8 cellular contexts compared by ENCODE assay signal in the genomic region with DNA sequence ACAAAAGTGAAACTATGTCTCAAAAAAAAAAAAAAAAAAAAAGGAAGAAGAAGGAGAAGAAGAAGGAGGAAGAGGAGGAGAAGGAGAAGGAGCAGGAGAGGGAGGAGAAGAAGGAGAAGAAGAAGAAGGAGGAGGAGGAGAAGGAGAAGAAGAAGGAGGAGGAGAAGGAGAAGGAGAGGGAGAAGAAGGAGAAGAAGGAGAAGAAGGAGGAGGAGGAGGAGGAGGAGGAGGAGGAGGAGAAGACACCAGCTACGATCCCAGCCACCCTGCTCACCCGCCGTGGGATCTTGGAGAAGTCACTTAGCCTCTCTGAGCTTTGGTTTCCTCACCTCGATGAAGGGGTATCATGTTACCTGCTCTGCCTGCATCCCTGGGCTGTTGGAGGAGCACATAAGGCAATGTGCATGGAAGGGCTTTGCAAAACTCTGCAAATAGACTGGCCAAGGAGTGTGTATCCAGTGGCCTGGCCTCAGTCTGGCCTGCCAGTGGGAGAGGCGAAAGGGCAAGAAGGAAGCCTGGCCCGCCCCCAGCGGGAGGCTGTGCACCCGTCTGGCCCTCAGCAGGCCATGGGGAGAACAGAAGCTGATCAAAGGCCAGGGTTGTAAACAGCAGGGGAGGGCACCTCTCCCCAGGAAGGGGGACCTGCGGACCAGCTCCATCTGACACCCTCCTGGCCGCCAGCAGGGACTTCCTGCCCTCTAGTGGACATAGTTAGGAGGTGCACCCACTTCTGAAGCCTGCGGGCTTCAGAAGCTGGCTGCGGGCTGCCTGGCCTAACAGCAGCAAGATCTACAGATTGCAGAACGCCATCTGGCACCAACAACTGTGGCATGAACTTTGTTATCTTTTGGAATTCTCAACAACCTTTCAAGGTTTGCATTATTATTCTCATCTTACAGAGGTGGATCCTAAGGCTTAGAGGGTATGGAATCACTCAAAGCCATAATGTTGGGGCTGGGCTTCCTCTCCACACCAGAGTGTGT.
A peak's percentile ranks its signal among the peaks of the same experiment; 100 is the strongest.
DNase-seq lines count a peak whose midpoint lies in the region; ATAC-seq, FAIRE-seq and TF ChIP-seq lines count a peak whose summit lies in the region.

No MANE protein-coding gene starts in this region.

- peak; percentile 64 for FAIRE-seq in D721Med (lab: Jason Lieb, UNC)

- peak; percentile 99 for TF ChIP-seq CTCF in D721Med (IDR thresholded peaks at IDR 0.05; ENCODE audit: insufficient read depth, missing control alignments)

- ATAC-seq in HG02938 (IDR thresholded peaks at IDR 0.05; ENCODE audit: unreplicated experiment): peak; percentile 41
- no peak for ATAC-seq in HG02970 (IDR thresholded peaks at IDR 0.05; ENCODE audit: low FRiP score, unreplicated experiment)

- DNase-seq in D721Med (ENCODE audit: insufficient read length, low spot score): peak; percentile 99
- peak; percentile 76 for DNase-seq in NCI-H345 (lab: John Stamatoyannopoulos, UW)
- DNase-seq in activated CD4-positive, CD25-positive, alpha-beta regulatory T cell (lab: John Stamatoyannopoulos, UW): peak in 3 of 4 experiments; percentile 24 to 35 (median 29)
- DNase-seq in caudate nucleus (lab: John Stamatoyannopoulos, UW): peak in 47 of 61 donors; percentile 15 to 81 (median 40)
- peak; percentile 77 for DNase-seq in kidney tubule cell (ENCODE audit: low spot score)
- peak; percentile 48 to 58 for DNase-seq in stimulated activated CD4-positive, alpha-beta T cell treated with anti-CD3 and anti-CD28 coated beads, Interleukin-2, amount 100 ng/mL, for 48 hours

- no peak overlapping the region for H3K27ac ChIP-seq in caudate nucleus (ENCODE audit: low read depth, low read length)

Comparison
In these comparisons a context has a peak if more than half of its experiments do, and no peak if none do; other contexts are left out.
1. DNase-seq: peak in every context shown above with its lines; median percentile 99 in D721Med; 77 in kidney tubule cell; 76 in NCI-H345; 53 in stimulated activated CD4-positive, alpha-beta T cell treated with anti-CD3 and anti-CD28 coated beads, Interleukin-2, amount 100 ng/mL, for 48 hours; 40 in caudate nucleus; 29 in activated CD4-positive, CD25-positive, alpha-beta regulatory T cell.